8 cellular contexts compared by ENCODE assay signal in the genomic region with DNA sequence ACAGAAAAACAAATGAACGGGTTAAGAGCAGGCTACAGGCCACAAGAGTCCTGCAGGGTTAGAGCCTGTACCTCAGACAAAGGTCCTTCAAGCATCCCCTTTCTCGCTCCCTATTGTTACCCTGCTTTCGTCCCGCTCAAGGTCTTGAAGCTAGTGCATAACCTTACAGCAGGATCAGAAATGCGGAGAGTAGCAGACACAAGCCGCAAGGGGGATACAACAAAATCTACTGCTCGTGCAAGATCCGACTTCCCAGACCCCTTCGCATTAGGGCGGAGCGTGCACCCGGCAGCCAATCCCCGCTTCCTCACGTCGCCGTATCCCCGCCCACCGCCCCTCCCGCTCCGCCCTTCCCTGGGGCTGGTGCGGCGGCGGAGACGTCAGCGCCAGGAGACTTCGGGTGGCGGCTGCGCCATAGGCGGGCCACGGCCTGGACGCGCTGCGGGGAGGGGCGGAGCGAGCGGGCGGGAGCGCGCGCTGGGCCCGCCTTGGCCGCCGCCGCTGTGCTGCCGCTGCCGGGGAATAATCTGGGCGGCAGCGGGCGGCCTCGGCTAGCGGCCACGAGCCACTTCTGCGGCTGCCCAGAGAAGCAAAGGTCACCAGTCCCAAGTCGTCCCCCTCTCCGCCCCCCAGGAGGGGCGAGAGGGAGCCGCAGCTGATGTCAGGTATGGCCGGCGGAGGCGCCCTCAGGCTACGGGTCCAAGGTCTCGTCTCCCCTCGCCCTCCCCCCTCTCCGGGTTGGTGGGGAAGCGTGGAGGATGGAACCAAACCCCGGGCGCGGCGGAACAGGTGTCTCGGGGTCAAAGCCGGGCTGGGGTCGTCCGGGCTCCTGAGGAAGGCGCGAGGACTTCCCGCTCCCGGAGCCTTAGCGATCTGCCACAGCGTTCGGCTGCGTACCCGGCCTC. TPM values are rescaled to one million over a fixed set of nuclear protein-coding genes. Genes with fewer than 3 reads are reported as not detected.
A peak's percentile ranks its signal among the peaks of the same experiment; 100 is the strongest.
DNase-seq lines count a peak whose midpoint lies in the region; ATAC-seq and TF ChIP-seq lines count a peak whose summit lies in the region.

C1GALT1 (plus strand) TSS at position 389 of the 905 bp plus-strand sequence. CDS start 51,776 bp downstream, outside the sequence.

- peak; percentile 99 for DNase-seq in DMS53 (lab: John Stamatoyannopoulos, UW)
- DNase-seq in OCI-M2 (lab: John Stamatoyannopoulos, UW; ENCODE audit: unreplicated experiment), result peak; percentile 53
- DNase-seq in activated T-cell treated with anti-CD3 and anti-CD28 coated beads for 48 hours (ENCODE audit: low read depth), result peak; percentile 97
- peak; percentile 86 for DNase-seq in epithelial cell of proximal tubule (ENCODE audit: low read depth)
- peak; percentile 97 for DNase-seq in mucosa of gallbladder (ENCODE audit: low spot score)
- peak; percentile 87 to 97 for DNase-seq in stimulated activated CD8-positive, alpha-beta memory T cell treated with anti-CD3 and anti-CD28 coated beads, Interleukin-4, amount 100 ng/mL, for 4 hours (ENCODE audit: low read depth in 2 of 2, low spot score in 1 of 2)

- peak; percentile 50 for TF ChIP-seq CTCF in epithelial cell of proximal tubule (conservative IDR thresholded peaks at IDR 0.05; ENCODE audit: low read depth, low read length)

- peak; percentile 82 for ATAC-seq in GM21576 (IDR thresholded peaks at IDR 0.05; ENCODE audit: unreplicated experiment)

- TF ChIP-seq RAD21 in Ishikawa (IDR thresholded peaks at IDR 0.05; ENCODE audit: low read depth), result peak; percentile 23; the same call in 1 of the 2 replicates

- no peak for TF ChIP-seq EP300 in Ishikawa (IDR thresholded peaks at IDR 0.05; ENCODE audit: borderline replicate concordance)

- H3K4me3 ChIP-seq in epithelial cell of proximal tubule (ENCODE audit: low read depth, low read length), result peak within 1 kb of the TSS; percentile 91

TF ChIP-seq in Ishikawa, 13 proteins besides CTCF, POLR2A, EP300 and RAD21:
- TF ChIP-seq TCF12 (IDR thresholded peaks at IDR 0.05; ENCODE audit: low read depth) (no peak; the same call in 1 of the 2 replicates), REST (IDR thresholded peaks at IDR 0.05; ENCODE audit: low read depth) (no peak), ZBTB7A (IDR thresholded peaks at IDR 0.05; ENCODE audit: low read depth) (peak; percentile 80; the same call in 1 of the 2 replicates), CEBPB (IDR thresholded peaks at IDR 0.05) (peak; percentile 70; the same call in 1 of the 2 replicates), YY1 (IDR thresholded peaks at IDR 0.05; ENCODE audit: low read depth) (no peak), FOXM1 (IDR thresholded peaks at IDR 0.05; ENCODE audit: borderline replicate concordance, low read depth) (no peak), NFIC (IDR thresholded peaks at IDR 0.05) (no peak), TAF1 (IDR thresholded peaks at IDR 0.05; ENCODE audit: low read depth) (peak; percentile 82), CREB1 (IDR thresholded peaks at IDR 0.05; ENCODE audit: low read depth) (0 out of 2 replicates have a peak, but pooled peaks have one; percentile 39), TEAD4 (IDR thresholded peaks at IDR 0.05) (no peak), EGR1 (IDR thresholded peaks at IDR 0.05) (no peak)
- TF ChIP-seq, protein P1, sequence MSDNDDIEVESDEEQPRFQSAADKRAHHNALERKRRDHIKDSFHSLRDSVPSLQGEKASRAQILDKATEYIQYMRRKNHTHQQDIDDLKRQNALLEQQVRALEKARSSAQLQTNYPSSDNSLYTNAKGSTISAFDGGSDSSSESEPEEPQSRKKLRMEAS (IDR thresholded peaks at IDR 0.05), result peak; percentile 49
- TF ChIP-seq, protein P2, sequence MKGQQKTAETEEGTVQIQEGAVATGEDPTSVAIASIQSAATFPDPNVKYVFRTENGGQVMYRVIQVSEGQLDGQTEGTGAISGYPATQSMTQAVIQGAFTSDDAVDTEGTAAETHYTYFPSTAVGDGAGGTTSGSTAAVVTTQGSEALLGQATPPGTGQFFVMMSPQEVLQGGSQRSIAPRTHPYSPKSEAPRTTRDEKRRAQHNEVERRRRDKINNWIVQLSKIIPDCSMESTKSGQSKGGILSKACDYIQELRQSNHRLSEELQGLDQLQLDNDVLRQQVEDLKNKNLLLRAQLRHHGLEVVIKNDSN (IDR thresholded peaks at IDR 0.05), result no peak; the same call in 1 of the 2 replicates

RNA-seq across cellular contexts. Expression of gene C1GALT1, which starts in this region (rescaled TPM):
- 34.9 and 39.4 TPM in 2 replicates for total RNA-seq in epithelial cell of proximal tubule
- 58.3 TPM for total RNA-seq in mucosa of gallbladder

Comparison
In these comparisons a context has a peak if more than half of its experiments do, and no peak if none do; other contexts are left out.
1. Peak in every context shown above with its lines: DNase-seq, ATAC-seq and H3K4me3 ChIP-seq.